Comparison of ENCODE assay signal across 9 cellular contexts in genomic region chr20:46512943-46513844, GRCh38. TPM values are rescaled to one million over a fixed set of nuclear protein-coding genes. Genes with fewer than 3 reads are reported as not detected.
A peak's percentile ranks its signal among the peaks of the same experiment; 100 is the strongest.
DNase-seq lines count a peak whose midpoint lies in the region; ATAC-seq and TF ChIP-seq lines count a peak whose summit lies in the region.
"Had no signal": no experiment of that assay in that cellular context is flagged by ENCODE, and none has a peak within 500 bp of the region (broad histone marks: within the 10 kb centered on the region; RNA-seq: fewer than 3 reads in every experiment).

Gene ZNF334 (minus strand): TSS chr20:46513559. CDS start chr20:46512102, 1,457 bp downstream.

- peak; percentile 68 for ATAC-seq in HG03066 (IDR thresholded peaks at IDR 0.05; ENCODE audit: low read depth, unreplicated experiment)
- no peak for ATAC-seq in HG03457 (IDR thresholded peaks at IDR 0.05; ENCODE audit: unreplicated experiment)

- H3K4me2 ChIP-seq in skeletal muscle satellite cell (ENCODE audit: low read length), result peak within 1 kb of the TSS; percentile 89

- H3K4me1 Mint-ChIP-seq in brain, result peaks cover 28% of the 10 kb centered on the region

- peaks cover 15% of the 10 kb centered on the region for H3K27me3 Mint-ChIP-seq in brain

- H3K36me3 ChIP-seq in skeletal muscle satellite cell (ENCODE audit: insufficient read depth, low read length), result no peaks in the 10 kb centered on the region

- H3K9me3 ChIP-seq in skeletal muscle satellite cell (replicated peaks; ENCODE audit: low read length), result no peaks in the 10 kb centered on the region

- H3K4me3 Mint-ChIP-seq in brain, result peak within 1 kb of the TSS; percentile 89 to 98 (median 96)

- DNase-seq in DMS53 (lab: John Stamatoyannopoulos, UW) (peak; percentile 91), NOMO-1 (lab: John Stamatoyannopoulos, UW; ENCODE audit: unreplicated experiment in 2 of 2) (peak; percentile 63 to 69), iris pigment epithelial cell (ENCODE audit: low read depth) (peak; percentile 36), germinal center (ENCODE audit: low spot score) (no peak)

- no peak for TF ChIP-seq CTCF in brain (conservative IDR thresholded peaks at IDR 0.05)

- H3K9me3 Mint-ChIP-seq in brain, result peaks cover 0 to 3% (median 0%) of the 10 kb centered on the region in 5 experiments

- H3K27ac Mint-ChIP-seq in brain, result peak within 1 kb of the TSS; percentile 70 to 93 (median 84)

- H3K36me3 Mint-ChIP-seq in brain, result peaks cover 36% of the 10 kb centered on the region

- peaks cover 4% of the 10 kb centered on the region for H3K4me1 ChIP-seq in skeletal muscle satellite cell (ENCODE audit: control insufficient read depth, insufficient read depth, low read length)

- H3K9ac ChIP-seq in skeletal muscle satellite cell (ENCODE audit: low read depth, low read length), result peak within 1 kb of the TSS; percentile 79

- peaks cover 7% of the 10 kb centered on the region for H3K27me3 ChIP-seq in skeletal muscle satellite cell (ENCODE audit: control insufficient read depth, insufficient read depth, low read length)

- peak within 1 kb of the TSS; percentile 89 for H3K4me3 ChIP-seq in skeletal muscle satellite cell (ENCODE audit: low read length)

RNA-seq across cellular contexts. Expression of gene ZNF334, which starts in this region (rescaled TPM):
- polyA plus RNA-seq in brain (ENCODE audit: insufficient read depth, low read depth, low replicate concordance), result 2.2 TPM
- total RNA-seq in skeletal muscle satellite cell (2012; rRNA removed), result under 0.01 and 1.5 TPM in 2 replicates
- total RNA-seq: SK-MEL-5 had no signal
